9 cellular contexts compared by ENCODE assay signal in the genomic region with DNA sequence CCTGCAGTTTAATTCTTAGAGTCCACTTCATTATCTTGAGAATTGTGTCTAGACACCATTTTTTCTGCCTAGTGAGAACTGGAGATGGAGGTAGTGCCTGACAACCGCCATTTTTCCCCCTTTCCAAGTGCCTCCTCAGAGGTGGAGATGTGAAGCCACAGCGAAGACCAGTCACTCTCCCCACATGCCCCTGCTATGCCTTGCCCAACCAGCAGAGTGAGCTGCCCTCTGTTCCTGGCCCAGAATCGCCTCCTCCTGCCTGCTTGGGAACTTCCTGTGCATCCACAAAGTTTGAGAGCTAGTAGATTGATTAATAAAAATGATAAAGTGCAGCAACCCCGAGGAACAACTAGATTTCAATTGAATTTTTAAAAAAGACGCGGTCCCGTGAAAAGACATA.
DNase-seq lines count a peak whose midpoint lies in the region; ATAC-seq and TF ChIP-seq lines count a peak whose summit lies in the region.
"Had no signal": no experiment of that assay in that cellular context is flagged by ENCODE, and none has a peak within 500 bp of the region (broad histone marks: within the 10 kb centered on the region; RNA-seq: fewer than 3 reads in every experiment).

No MANE protein-coding gene starts in this region.

- no peak overlapping the region for H3K27ac Mint-ChIP-seq in activated T-helper 2 cell treated with anti-CD3 and anti-CD28 coated beads, Interferon-gamma antibody, Interleukin-2, Interleukin-4, amounts not matched to agents 10 μg/mL and 5 μg/mL and 100 μg/mL, durations not matched to agents 14 hours and 24 hours and 36 hours

- H3K36me3 Mint-ChIP-seq in activated T-helper 2 cell treated with anti-CD3 and anti-CD28 coated beads, Interferon-gamma antibody, Interleukin-2, Interleukin-4, amounts not matched to agents 10 μg/mL and 5 μg/mL and 100 μg/mL, durations not matched to agents 14 hours and 24 hours and 36 hours (ENCODE audit: low read depth) = no peaks in the 10 kb centered on the region

- no peaks in the 10 kb centered on the region for H3K4me1 Mint-ChIP-seq in activated T-helper 2 cell treated with anti-CD3 and anti-CD28 coated beads, Interferon-gamma antibody, Interleukin-2, Interleukin-4, amounts not matched to agents 10 μg/mL and 5 μg/mL and 100 μg/mL, durations not matched to agents 14 hours and 24 hours and 36 hours (ENCODE audit: low read depth)
- H3K4me1 Mint-ChIP-seq: central memory CD8-positive, alpha-beta T cell had no signal

- peak; percentile 83 for TF ChIP-seq CTCF in epithelial cell of proximal tubule (conservative IDR thresholded peaks at IDR 0.05; ENCODE audit: low read depth, low read length)
- peak in 4 of 5 experiments; percentile 28 to 36 (median 30) for TF ChIP-seq CTCF in transverse colon (IDR thresholded peaks at IDR 0.05)

- 57 to 72% methylated on average over 3 to 7 of the region's 7 CpGs for WGBS in transverse colon (ENCODE audit: low coverage in 1 of 2), 2 donors

- H3K27ac ChIP-seq in transverse colon = no peak overlapping the region

- H3K9me3 ChIP-seq in transverse colon = no peaks in the 10 kb centered on the region

- no peak for TF ChIP-seq POLR2A in transverse colon (IDR thresholded peaks at IDR 0.05)

- peaks cover 7% of the 10 kb centered on the region for H3K27me3 Mint-ChIP-seq in activated T-helper 2 cell treated with anti-CD3 and anti-CD28 coated beads, Interferon-gamma antibody, Interleukin-2, Interleukin-4, amounts not matched to agents 10 μg/mL and 5 μg/mL and 100 μg/mL, durations not matched to agents 14 hours and 24 hours and 36 hours (ENCODE audit: low read depth)

- intact Hi-C loops in transverse colon (cut with DNase I; ENCODE audit: low total_unique reads) = loop anchor here (5.0 kb wide), 1 partner anchor 1294 kb away; no protein-coding TSS in a partner anchor
- intact Hi-C loops in activated T-helper 2 cell treated with anti-CD3 and anti-CD28 coated beads, Interferon-gamma antibody, Interleukin-2, Interleukin-4, amounts not matched to agents 10 μg/mL and 5 μg/mL and 100 μg/mL, durations not matched to agents 14 hours and 24 hours and 36 hours (cut with micrococcal nuclease) = no loop called here

- H3K36me3 ChIP-seq in transverse colon = no peaks in the 10 kb centered on the region

- in situ Hi-C loops in transverse colon (cut with MboI; ENCODE audit: low pct_ligation_motif_present in 1 of 4, low pct_unique_long_range_greater_than_20kb in 1 of 4, low sequenced_read_pairs in 3 of 4) = no loop called here

- no peak for TF ChIP-seq EP300 in transverse colon (IDR thresholded peaks at IDR 0.05; ENCODE audit: low read depth)

- no peak for ATAC-seq in HG02571 (IDR thresholded peaks at IDR 0.05; ENCODE audit: unreplicated experiment)
- ATAC-seq in GM21786 (IDR thresholded peaks at IDR 0.05; ENCODE audit: unreplicated experiment) = no peak

- no peak overlapping the region for H3K4me3 Mint-ChIP-seq in activated T-helper 2 cell treated with anti-CD3 and anti-CD28 coated beads, Interferon-gamma antibody, Interleukin-2, Interleukin-4, amounts not matched to agents 10 μg/mL and 5 μg/mL and 100 μg/mL, durations not matched to agents 14 hours and 24 hours and 36 hours (ENCODE audit: low read depth)
- H3K4me3 Mint-ChIP-seq: central memory CD8-positive, alpha-beta T cell had no signal

- H3K4me3 ChIP-seq in epithelial cell of proximal tubule (ENCODE audit: low read depth, low read length) (no peak overlapping the region), transverse colon (no peak overlapping the region)

- no peaks in the 10 kb centered on the region for H3K27me3 ChIP-seq in transverse colon

- DNase-seq in stimulated activated CD4-positive, alpha-beta T cell treated with anti-CD3 and anti-CD28 coated beads, Interleukin-12 subunit alpha, Interleukin-12 subunit beta, amount 100 ng/mL, for 48 hours (ENCODE audit: low read depth in 2 of 3, low spot score in 1 of 3) = peak in 2 of 3 donors; percentile 5
- DNase-seq in stimulated activated CD4-positive, alpha-beta T cell treated with anti-CD3 and anti-CD28 coated beads, Interleukin-4, amount 100 ng/mL, for 4 hours = no peak
- peak; percentile 1 for DNase-seq in NCI-H345 treated with DMSO at 0.1 percent for 48 hours (lab: John Stamatoyannopoulos, UW; ENCODE audit: unreplicated experiment)
- DNase-seq in epithelial cell of proximal tubule (ENCODE audit: low read depth) = no peak
- no peak for DNase-seq in transverse colon
- no peak for DNase-seq in activated T-helper 2 cell treated with anti-CD3 and anti-CD28 coated beads, Interferon-gamma antibody, Interleukin-2, Interleukin-4, amounts not matched to agents 10 μg/mL and 5 μg/mL and 100 μg/mL, durations not matched to agents 14 hours and 24 hours and 36 hours (ENCODE audit: low spot score)

- H3K9me3 Mint-ChIP-seq in activated T-helper 2 cell treated with anti-CD3 and anti-CD28 coated beads, Interferon-gamma antibody, Interleukin-2, Interleukin-4, amounts not matched to agents 10 μg/mL and 5 μg/mL and 100 μg/mL, durations not matched to agents 14 hours and 24 hours and 36 hours = no peaks in the 10 kb centered on the region
- H3K9me3 Mint-ChIP-seq: central memory CD8-positive, alpha-beta T cell had no signal

- no peaks in the 10 kb centered on the region for H3K4me1 ChIP-seq in transverse colon

Comparison
In these comparisons a context has a peak if more than half of its experiments do, and no peak if none do; other contexts are left out.
1. DNase-seq: peak in stimulated activated CD4-positive, alpha-beta T cell treated with anti-CD3 and anti-CD28 coated beads, Interleukin-12 subunit alpha, Interleukin-12 subunit beta, amount 100 ng/mL, for 48 hours (2 of 3) and NCI-H345 treated with DMSO at 0.1 percent for 48 hours (single experiment); none in stimulated activated CD4-positive, alpha-beta T cell treated with anti-CD3 and anti-CD28 coated beads, Interleukin-4, amount 100 ng/mL, for 4 hours (0 of 2), epithelial cell of proximal tubule (single experiment), transverse colon (single experiment) and activated T-helper 2 cell treated with anti-CD3 and anti-CD28 coated beads, Interferon-gamma antibody, Interleukin-2, Interleukin-4, amounts not matched to agents 10 μg/mL and 5 μg/mL and 100 μg/mL, durations not matched to agents 14 hours and 24 hours and 36 hours (single experiment).